20 cellular contexts compared by ENCODE assay signal in genomic region chr2:210147614-210148013, GRCh38. TPM values are rescaled to one million over a fixed set of nuclear protein-coding genes. Genes with fewer than 3 reads are reported as not detected.
DNase-seq lines count a peak whose midpoint lies in the region; ATAC-seq, FAIRE-seq and TF ChIP-seq lines count a peak whose summit lies in the region.
"Had no signal": no experiment of that assay in that cellular context is flagged by ENCODE, and none has a peak within 500 bp of the region (broad histone marks: within the 10 kb centered on the region; RNA-seq: fewer than 3 reads in every experiment).

No MANE protein-coding gene starts in this region.

- H3K79me2 ChIP-seq in HepG2 (ENCODE audit: insufficient read depth, low read length) = no peaks in the 10 kb centered on the region

- TF ChIP-seq POLR2A in HepG2 (IDR thresholded peaks at IDR 0.05; ENCODE audit: insufficient read depth in 1 of 2, low read depth in 2 of 2, low read length in 2 of 2) (no peak), right lobe of liver (IDR thresholded peaks at IDR 0.05) (no peak)

- no peak for FAIRE-seq in HepG2 (lab: Jason Lieb, UNC)
- FAIRE-seq: A549, D721Med, G401.6, GM12891, GM19239 had no signal

- DNase-seq in HepG2 (ENCODE audit: low spot score) (no peak), right lobe of liver (no peak), MG63 (no peak)
- DNase-seq in activated CD8-positive, alpha-beta memory T cell treated with anti-CD3 and anti-CD28 coated beads for 24 hours = no peak
- DNase-seq: AML-193; Caco-2; Calu3; CD4-positive, alpha-beta T cell; CD8-positive, alpha-beta T cell; DMS79 treated with DMSO at 0.1 percent for 48 hours; GF-D8 had no signal

- ATAC-seq in HepG2 = no peak
- ATAC-seq in right lobe of liver = peak; percentile 68 to 89 (median 82)
- ATAC-seq: A549; CD8-positive, alpha-beta T cell had no signal

- POLR2A ChIA-PET in HepG2 (lab: Yijun Ruan, JAX) = no interaction called here

- no peak for TF ChIP-seq CTCF in liver (IDR thresholded peaks at IDR 0.05; ENCODE audit: low read depth, low read length, missing input control)
- no peak for TF ChIP-seq CTCF in HepG2 (CRISPR knock-in tag; IDR thresholded peaks at IDR 0.05)
- no peak for TF ChIP-seq CTCF in right lobe of liver (IDR thresholded peaks at IDR 0.05)

- no peaks in the 10 kb centered on the region for H3K27me3 ChIP-seq in liver (ENCODE audit: control insufficient read depth in 4 of 4, insufficient read depth in 4 of 4, low read length in 3 of 4)
- no peaks in the 10 kb centered on the region for H3K27me3 ChIP-seq in HepG2 (ENCODE audit: control insufficient read depth in 1 of 2, insufficient read depth in 2 of 2, low read length in 2 of 2)
- no peaks in the 10 kb centered on the region for H3K27me3 ChIP-seq in right lobe of liver
- H3K27me3 ChIP-seq in MG63 = no peaks in the 10 kb centered on the region
- H3K27me3 ChIP-seq: BLaER1 treated with 17β-estradiol and CSF1 and Interleukin-3, amounts not matched to agents 10 nM and 100 nM had no signal

- H3K9me3 ChIP-seq in liver (ENCODE audit: control insufficient read depth in 4 of 4, low read length in 3 of 4) (no peaks in the 10 kb centered on the region), HepG2 (ENCODE audit: low read length) (no peaks in the 10 kb centered on the region), right lobe of liver (no peaks in the 10 kb centered on the region), MG63 (no peaks in the 10 kb centered on the region)
- H3K9me3 ChIP-seq: A549, Caco-2 had no signal

- H3K4me2 ChIP-seq in HepG2 (ENCODE audit: low read depth, low read length) = no peak overlapping the region
- H3K4me2 ChIP-seq: A549; BLaER1 treated with 17β-estradiol and CSF1 and Interleukin-3, amounts not matched to agents 10 nM and 100 nM had no signal

- H3K9ac ChIP-seq in liver (ENCODE audit: low read depth in 1 of 2, low read length in 2 of 2) (peak overlapping the region in 1 of 2 donors; percentile 19), HepG2 (ENCODE audit: insufficient read depth, low read depth, low read length) (no peak overlapping the region)
- H3K9ac ChIP-seq: BLaER1 treated with 17β-estradiol and CSF1 and Interleukin-3, amounts not matched to agents 10 nM and 100 nM had no signal

- no peaks in the 10 kb centered on the region for H4K20me1 ChIP-seq in HepG2 (ENCODE audit: insufficient read depth, low read length)

- in situ Hi-C loops in HepG2 (cut with HindIII; ENCODE audit: extremely low pct_ligation_motif_present, low pct_unique_long_range_greater_than_20kb) = no loop called here

- no peak overlapping the region for H3K4me3 ChIP-seq in liver (ENCODE audit: low read depth in 1 of 3, low read length in 3 of 3)
- H3K4me3 ChIP-seq in HepG2 (replicated peaks in 1 of 3; ENCODE audit: insufficient read depth in 1 of 3, low read depth in 2 of 3, low read length in 3 of 3) = no peak overlapping the region
- H3K4me3 ChIP-seq in right lobe of liver = no peak overlapping the region
- H3K4me3 ChIP-seq in MG63 = no peak overlapping the region
- H3K4me3 ChIP-seq: A549; BLaER1 treated with 17β-estradiol and CSF1 and Interleukin-3, amounts not matched to agents 10 nM and 100 nM had no signal

- CTCF ChIA-PET in HepG2 (lab: Yijun Ruan, JAX; ENCODE audit: low intra/inter-chr PET ratio, low total read pairs) = no interaction called here

- H3K4me1 ChIP-seq in liver (ENCODE audit: control insufficient read depth in 4 of 4, insufficient read depth in 4 of 4, low read length in 3 of 4) = peaks cover 1 to 12% (median 8%) of the 10 kb centered on the region in 4 donors
- no peaks in the 10 kb centered on the region for H3K4me1 ChIP-seq in HepG2 (ENCODE audit: insufficient read depth, low read length)
- peaks cover 0 to 9% (median 0%) of the 10 kb centered on the region in 4 donors for H3K4me1 ChIP-seq in right lobe of liver
- H3K4me1 ChIP-seq: A549; BLaER1 treated with 17β-estradiol and CSF1 and Interleukin-3, amounts not matched to agents 10 nM and 100 nM; Caco-2 had no signal

- no TSS peak for BruUV-seq in HepG2 (replicated peaks; lab: Mats Ljungman, UMichigan)

- H3K27ac ChIP-seq in liver (ENCODE audit: low read depth in 1 of 2, low read length in 2 of 2) = peak overlapping the region in 1 of 2 donors; percentile 4
- no peak overlapping the region for H3K27ac ChIP-seq in HepG2 (ENCODE audit: extremely low read length, insufficient read depth, low read length)
- H3K27ac ChIP-seq in right lobe of liver = peak overlapping the region in 2 of 3 donors; percentile 24 to 41
- H3K27ac ChIP-seq: 22Rv1; A549; BLaER1 treated with 17β-estradiol and CSF1 and Interleukin-3, amounts not matched to agents 10 nM and 100 nM; C4-2B had no signal

- TF ChIP-seq RAD21 in liver (IDR thresholded peaks at IDR 0.05) (peak in 1 of 2 donors; percentile 11), HepG2 (CRISPR knock-in tag; IDR thresholded peaks at IDR 0.05) (no peak)

- TF ChIP-seq EP300 in HepG2 (IDR thresholded peaks at IDR 0.05; ENCODE audit: low read depth in 2 of 2, low read length in 2 of 2) = no peak
- no peak for TF ChIP-seq EP300 in HepG2 (CRISPR knock-in tag; IDR thresholded peaks at IDR 0.05; ENCODE audit: borderline replicate concordance)

- no peak overlapping the region for H2AFZ ChIP-seq in HepG2 (ENCODE audit: low read length)

- peaks cover 2 to 27% (median 11%) of the 10 kb centered on the region in 4 donors for H3K36me3 ChIP-seq in liver (ENCODE audit: control insufficient read depth in 4 of 4, insufficient read depth in 3 of 4, low read depth in 1 of 4, low read length in 3 of 4)
- H3K36me3 ChIP-seq in HepG2 (replicated peaks in 1 of 2; ENCODE audit: control insufficient read depth in 1 of 2, insufficient read depth in 2 of 2, low read length in 2 of 2) = peaks cover 0 to 8% of the 10 kb centered on the region in 2 experiments; a peak in 2 of 5 replicates
- peaks cover 0 to 4% (median 1%) of the 10 kb centered on the region in 4 donors for H3K36me3 ChIP-seq in right lobe of liver
- no peaks in the 10 kb centered on the region for H3K36me3 ChIP-seq in MG63

- intact Hi-C loops in HepG2 (cut with micrococcal nuclease; ENCODE audit: unreplicated experiment) (no loop called here), right lobe of liver (cut with DNase I) (no loop called here)

TF ChIP-seq in liver, 16 proteins besides CTCF, POLR2A, EP300 and RAD21:
- TF ChIP-seq HNF4A (conservative IDR thresholded peaks at IDR 0.05) (peak; percentile 45 to 68), SP1 (IDR thresholded peaks at IDR 0.05) (peak; percentile 25), EGR1 (IDR thresholded peaks at IDR 0.05; ENCODE audit: low read depth in 2 of 2) (no peak), ATF3 (IDR thresholded peaks at IDR 0.05) (no peak)

TF ChIP-seq in HepG2, 621 proteins besides CTCF, POLR2A, EP300 and RAD21 (continues in another document):
- TF ChIP-seq ZNF883 (CRISPR knock-in tag; IDR thresholded peaks at IDR 0.05; ENCODE audit: not compliant biosample characterization) = no peak
- TF ChIP-seq MTA1 (CRISPR knock-in tag; IDR thresholded peaks at IDR 0.05; ENCODE audit: borderline replicate concordance) = no peak
- TF ChIP-seq TFAP4 (IDR thresholded peaks at IDR 0.05; ENCODE audit: borderline replicate concordance, low read depth) = no peak
- TF ChIP-seq ZNF761 (CRISPR knock-in tag; conservative IDR thresholded peaks at IDR 0.05) = no peak
- no peak for TF ChIP-seq ZNF709 (CRISPR knock-in tag; IDR thresholded peaks at IDR 0.05)
- TF ChIP-seq ZNF83 (CRISPR knock-in tag; IDR thresholded peaks at IDR 0.05; ENCODE audit: borderline replicate concordance) = no peak
- TF ChIP-seq HNF4G (IDR thresholded peaks at IDR 0.05; ENCODE audit: borderline replicate concordance, low read depth, low read length) = no peak
- TF ChIP-seq HNF4G (CRISPR knock-in tag; IDR thresholded peaks at IDR 0.05; ENCODE audit: borderline replicate concordance, low read depth) = no peak
- TF ChIP-seq DDIT3 (CRISPR knock-in tag; IDR thresholded peaks at IDR 0.05) = no peak

RNA-seq across cellular contexts. Expression of gene KANSL1L, which starts 23.6 kb away (rescaled TPM):
- total RNA-seq in liver (10 to 100 TPM; 18.3 to 31.6 TPM), HepG2 (2016; rRNA removed; fragmentation: Illumina TruSeq; extraction: Trizol) (9.8 and 10.3 TPM in 2 replicates), right lobe of liver (10 to 100 TPM in 3 of 6 experiments, 1 to 10 TPM in 3; 7.1 to 19.1 (median 11.1) TPM)
- polyA plus RNA-seq in liver (1 to 10 TPM; 2.1 to 4.4 TPM), HepG2 (2011; rRNA removed) (4.8 and 5.4 TPM in 2 replicates)
- total RNA-seq in HepG2 (2016; cell fraction: cytosol; rRNA removed; fragmentation: Illumina TruSeq; extraction: Trizol; ENCODE audit: low read depth) = 35.1 and 38.9 TPM in 2 replicates
- 8.9 and 10.1 TPM in 2 replicates for total RNA-seq in HepG2 (2016; cell fraction: insoluble cytoplasmic fraction; rRNA removed; fragmentation: Illumina TruSeq; extraction: Trizol)
- 23.3 and 30.6 TPM in 2 replicates for total RNA-seq in HepG2 (2016; cell fraction: membrane; rRNA removed; fragmentation: Illumina TruSeq; extraction: Trizol)
- 16.6 and 16.9 TPM in 2 replicates for total RNA-seq in HepG2 (2016; cell fraction: nucleus; rRNA removed; fragmentation: Illumina TruSeq; extraction: Trizol)
- 2.0 and 2.5 TPM in 2 replicates for polyA plus RNA-seq in HepG2 (2011; cell fraction: cytosol; rRNA removed)
- polyA plus RNA-seq in HepG2 (2011; cell fraction: nucleus; rRNA removed) = 5.7 and 6.3 TPM in 2 replicates
- polyA plus RNA-seq in HepG2 (2012) = 4.7 and 4.9 TPM in 2 replicates
- 0.44 and 0.53 TPM in 2 replicates for polyA plus RNA-seq in HepG2 (2016; cell fraction: cytosol; fragmentation: Illumina TruSeq; extraction: Trizol; ENCODE audit: low read depth)
- polyA plus RNA-seq in HepG2 (2016; cell fraction: insoluble cytoplasmic fraction; fragmentation: Illumina TruSeq; extraction: Trizol; ENCODE audit: low read depth) = 4.5 and 5.3 TPM in 2 replicates
- polyA plus RNA-seq in HepG2 (2016; cell fraction: membrane; fragmentation: Illumina TruSeq; extraction: Trizol; ENCODE audit: low read depth) = 1.1 and 1.2 TPM in 2 replicates
- 8.8 and 11.2 TPM in 2 replicates for polyA plus RNA-seq in HepG2 (2016; cell fraction: nucleus; fragmentation: Illumina TruSeq; extraction: Trizol; ENCODE audit: insufficient read depth, low read depth)
- polyA minus RNA-seq in HepG2 (2011; rRNA and poly(A)+ RNA removed; ENCODE audit: low replicate concordance) = 3.5 and 5.5 TPM in 2 replicates
- 7.0 and 8.4 TPM in 2 replicates for polyA minus RNA-seq in HepG2 (2011; cell fraction: cytosol; rRNA and poly(A)+ RNA removed)
- 34.2 and 38.8 TPM in 2 replicates for polyA minus RNA-seq in HepG2 (2011; cell fraction: nucleus; rRNA and poly(A)+ RNA removed)
- 1.7 and 3.5 TPM in 2 replicates for total RNA-seq in MG63 (2014; rRNA removed; shearing (Covaris generic); ENCODE audit: low replicate concordance)
